ENCODE assay signal across 8 cellular contexts in genomic region chr1:169106095-169106920, GRCh38. TPM values are rescaled to one million over a fixed set of nuclear protein-coding genes. Genes with fewer than 3 reads are reported as not detected.
A peak's percentile ranks its signal among the peaks of the same experiment; 100 is the strongest.
DNase-seq lines count a peak whose midpoint lies in the region; ATAC-seq and TF ChIP-seq lines count a peak whose summit lies in the region.

Gene ATP1B1 (plus strand): TSS chr1:169106690. CDS start chr1:169106830, 140 bp downstream.

- no peaks in the 10 kb centered on the region for H3K36me3 ChIP-seq in CD4-positive, CD25-positive, alpha-beta regulatory T cell (ENCODE audit: control insufficient read depth, insufficient read depth, low read length)

- ATAC-seq in CD4-positive, CD25-positive, alpha-beta regulatory T cell (ENCODE audit: low read depth in 2 of 2), result peak; percentile 90
- ATAC-seq in GM19372 (IDR thresholded peaks at IDR 0.05; ENCODE audit: low read depth, unreplicated experiment) (peak; percentile 80), HG03520 (IDR thresholded peaks at IDR 0.05; ENCODE audit: unreplicated experiment) (peak; percentile 89)

- H3K4me1 Mint-ChIP-seq in CD4-positive, CD25-positive, alpha-beta regulatory T cell, result peaks cover 21 to 46% (median 30%) of the 10 kb centered on the region in 4 donors

- DNase-seq in CD4-positive, CD25-positive, alpha-beta regulatory T cell, result peak; percentile 80 to 85 (median 81)
- DNase-seq in NCI-H69 (lab: John Stamatoyannopoulos, UW) (peak; percentile 98), dorsolateral prefrontal cortex (peak; percentile 79 to 95 (median 90)), lower leg skin (ENCODE audit: low spot score in 2 of 2) (peak; percentile 72 to 95)
- peak; percentile 81 to 85 for DNase-seq in activated CD4-positive, alpha-beta T cell treated with anti-CD3 and anti-CD28 coated beads, Interleukin-2, amount 50 U/mL, for 48 hours
- peak; percentile 73 to 77 for DNase-seq in stimulated activated CD4-positive, alpha-beta T cell treated with anti-CD3 and anti-CD28 coated beads, Interleukin-4, amount 100 ng/mL, for 48 hours (ENCODE audit: low read depth in 2 of 2)

- H3K27ac ChIP-seq in CD4-positive, CD25-positive, alpha-beta regulatory T cell (ENCODE audit: insufficient read depth, low read length, poor library complexity, severe bottlenecking), result peak within 1 kb of the TSS; percentile 74
- H3K27ac ChIP-seq in dorsolateral prefrontal cortex, result peak within 1 kb of the TSS; percentile 84 to 99 (median 97)

- intact Hi-C loops in dorsolateral prefrontal cortex (cut with DNase I), result loop anchor here (2.0 to 10.0 kb wide), 8 partner anchors 16 to 502 kb away; no protein-coding TSS in a partner anchor
- intact Hi-C loops in lower leg skin (cut with DNase I; ENCODE audit: low total_unique reads), result no loop called here

- peak in 1 of 2 donors; percentile 23 for TF ChIP-seq POLR2A in lower leg skin (IDR thresholded peaks at IDR 0.05)

- H3K27me3 Mint-ChIP-seq in CD4-positive, CD25-positive, alpha-beta regulatory T cell, result no peaks in the 10 kb centered on the region

- WGBS in lower leg skin, 2 donors, result 1 to 3% methylated on average over 19 to 26 of the region's 100 CpGs

- H3K27ac Mint-ChIP-seq in CD4-positive, CD25-positive, alpha-beta regulatory T cell, result peak within 1 kb of the TSS; percentile 27 to 90 (median 74)

- H3K9me3 ChIP-seq in CD4-positive, CD25-positive, alpha-beta regulatory T cell (ENCODE audit: control insufficient read depth in 2 of 2, low read length in 2 of 2), result no peaks in the 10 kb centered on the region

- peak within 1 kb of the TSS; percentile 93 to 96 (median 94) for H3K4me3 Mint-ChIP-seq in CD4-positive, CD25-positive, alpha-beta regulatory T cell

- no peaks in the 10 kb centered on the region for H3K36me3 Mint-ChIP-seq in CD4-positive, CD25-positive, alpha-beta regulatory T cell

- peaks cover 5% of the 10 kb centered on the region for H3K27me3 ChIP-seq in CD4-positive, CD25-positive, alpha-beta regulatory T cell (ENCODE audit: control insufficient read depth, insufficient read depth, low read length)
- no peaks in the 10 kb centered on the region for H3K27me3 ChIP-seq in dorsolateral prefrontal cortex

- peak within 1 kb of the TSS; percentile 90 for H3K4me3 ChIP-seq in CD4-positive, CD25-positive, alpha-beta regulatory T cell (ENCODE audit: low read depth, low read length)
- H3K4me3 ChIP-seq in dorsolateral prefrontal cortex, result peak within 1 kb of the TSS; percentile 71 to 99 (median 91)
- peak within 1 kb of the TSS; percentile 73 for H3K4me3 ChIP-seq in lower leg skin (ENCODE audit: low read depth, poor library complexity, severe bottlenecking)

- peaks cover 37% of the 10 kb centered on the region for H3K4me1 ChIP-seq in CD4-positive, CD25-positive, alpha-beta regulatory T cell (ENCODE audit: control insufficient read depth, insufficient read depth, low read length, poor library complexity, severe bottlenecking)

- TF ChIP-seq CTCF in dorsolateral prefrontal cortex (IDR thresholded peaks at IDR 0.05 in 54 of 56, conservative IDR thresholded peaks at IDR 0.05 in 2 of 56; ENCODE audit: low read depth in 1 of 56, partially characterized antibody in 56 of 56) (peak in 55 of 56 donors; percentile 26 to 89 (median 67)), lower leg skin (IDR thresholded peaks at IDR 0.05) (no peak)

- H3K9me3 Mint-ChIP-seq in CD4-positive, CD25-positive, alpha-beta regulatory T cell, result no peaks in the 10 kb centered on the region

RNA-seq across cellular contexts. Expression of gene ATP1B1, which starts in this region (rescaled TPM):
- total RNA-seq in CD4-positive, CD25-positive, alpha-beta regulatory T cell, result 25.0 TPM
- 10 to 100 TPM in 1 of 4 donors, 1 to 10 TPM in 3; 3.1 to 10.0 (median 6.0) TPM for polyA plus RNA-seq in CD4-positive, CD25-positive, alpha-beta regulatory T cell
- total RNA-seq in dorsolateral prefrontal cortex (1,000 to 10,000 TPM in 2 of 120 experiments, 100 to 1,000 TPM in 118; 155 to 1,070 (median 769) TPM), lower leg skin (100 to 1,000 TPM in 2 of 4 donors, 10 to 100 TPM in 2; 35.3 to 213 (median 122) TPM)

Comparison
In these comparisons a context has a peak if more than half of its experiments do, and no peak if none do; other contexts are left out.
1. Peak in every context shown above with its lines: DNase-seq, ATAC-seq, H3K4me3 ChIP-seq and H3K27ac ChIP-seq.
2. CTCF ChIP-seq: peak in dorsolateral prefrontal cortex (55 of 56); none in lower leg skin (0 of 3).